In the genomic region with DNA sequence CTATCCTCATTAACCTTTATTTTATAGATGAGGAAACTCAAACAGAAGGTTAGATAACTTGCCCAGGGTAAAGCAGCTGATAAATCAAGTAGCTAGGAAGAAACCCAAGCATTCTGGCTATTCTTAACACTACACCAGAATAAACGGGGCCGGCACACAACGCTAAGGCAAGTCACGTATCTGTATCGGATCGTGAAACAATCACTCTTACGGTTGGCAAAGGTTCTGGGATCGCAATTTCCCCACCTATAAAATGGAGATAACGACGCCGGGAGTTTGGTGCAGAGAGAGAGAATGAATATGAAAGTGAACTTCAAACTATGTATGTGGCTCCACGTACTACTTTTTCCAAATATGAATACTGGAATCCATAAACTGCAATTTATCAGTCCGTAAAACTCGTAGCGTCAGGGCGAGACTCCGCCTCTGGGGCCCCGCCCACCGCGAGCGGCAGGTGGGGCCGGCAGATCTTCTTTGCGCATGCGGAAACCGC, we compare ENCODE assay signal across 7 cellular contexts.
A peak's percentile ranks its signal among the peaks of the same experiment; 100 is the strongest.
DNase-seq lines count a peak whose midpoint lies in the region; ATAC-seq, FAIRE-seq and TF ChIP-seq lines count a peak whose summit lies in the region.

No MANE protein-coding gene starts in this region.

- peaks cover 31% of the 10 kb centered on the region for H3K36me3 ChIP-seq in WERI-Rb-1

- peak overlapping the region; percentile 100 for H3K27ac ChIP-seq in WERI-Rb-1

- DNase-seq in GM18507 (ENCODE audit: extremely low spot score, insufficient read length, low read depth) (no peak), NCI-H1436 treated with DMSO at 0.1 percent for 48 hours (lab: John Stamatoyannopoulos, UW) (peak; percentile 71), WERI-Rb-1 (peak; percentile 89), cerebellar cortex (ENCODE audit: low spot score) (peak; percentile 92), left kidney (ENCODE audit: low read depth, low spot score) (peak; percentile 96)
- DNase-seq in stimulated activated CD4-positive, alpha-beta T cell treated with anti-CD3 and anti-CD28 coated beads, Interleukin-2, amount 100 ng/mL, for 4 hours (ENCODE audit: low read depth): peak; percentile 85

- TF ChIP-seq CTCF in WERI-Rb-1 (IDR thresholded peaks at IDR 0.05; ENCODE audit: low read depth, low read length): no peak

- FAIRE-seq in GM18507 (lab: Jason Lieb, UNC): peak; percentile 95

- H3K4me3 ChIP-seq in WERI-Rb-1 (ENCODE audit: low read depth, low read length): peak overlapping the region; percentile 87

- no peaks in the 10 kb centered on the region for H3K9me3 ChIP-seq in WERI-Rb-1 (ENCODE audit: severe bottlenecking)

- peak; percentile 88 for ATAC-seq in HG02852 (IDR thresholded peaks at IDR 0.05; ENCODE audit: unreplicated experiment)

- no peaks in the 10 kb centered on the region for H3K27me3 ChIP-seq in WERI-Rb-1 (ENCODE audit: insufficient read depth, low read depth, severe bottlenecking)
